20 cellular contexts compared by ENCODE assay signal in the genomic region with DNA sequence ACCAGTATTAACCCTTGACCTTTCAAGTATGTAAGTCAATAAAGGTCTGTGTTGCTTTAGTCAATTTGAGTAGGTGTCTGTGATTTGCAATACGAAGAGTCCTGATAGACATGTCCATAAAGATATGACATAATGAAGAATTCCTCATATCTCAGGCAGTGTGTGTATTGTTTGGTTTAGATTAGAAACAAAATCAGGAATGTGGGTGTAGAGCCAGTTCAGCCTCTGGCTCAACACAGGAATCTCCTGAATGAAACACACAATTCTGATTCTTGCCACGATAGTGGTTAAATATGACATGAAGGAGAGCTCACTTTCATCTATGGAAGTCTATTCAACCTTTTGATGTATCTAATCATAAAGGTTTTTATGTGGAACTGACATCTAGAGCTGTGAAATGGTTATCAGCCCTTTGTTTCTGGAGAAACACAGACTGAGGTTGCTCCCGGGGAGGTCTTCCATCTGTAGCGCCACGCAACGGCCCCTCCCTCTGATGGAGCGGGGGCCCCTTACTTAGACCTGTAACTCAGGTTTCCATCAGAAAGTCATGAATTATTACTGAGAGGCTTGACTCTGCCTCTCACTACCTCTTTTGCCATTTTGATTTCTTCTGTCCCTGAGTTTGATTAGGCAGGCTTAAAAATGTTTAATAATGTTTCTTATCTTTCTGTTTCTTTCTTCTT. TPM values are rescaled to one million over a fixed set of nuclear protein-coding genes. Genes with fewer than 3 reads are reported as not detected.
DNase-seq lines count a peak whose midpoint lies in the region; ATAC-seq and TF ChIP-seq lines count a peak whose summit lies in the region.
"Had no signal": no experiment of that assay in that cellular context is flagged by ENCODE, and none has a peak within 500 bp of the region (broad histone marks: within the 10 kb centered on the region; RNA-seq: fewer than 3 reads in every experiment).

No MANE protein-coding gene starts in this region.

- intact Hi-C loops in sigmoid colon (cut with DNase I), result no loop called here

- H3K4me1 ChIP-seq in GM23248 (ENCODE audit: insufficient read depth) (peaks cover 31% of the 10 kb centered on the region), adipocyte (ENCODE audit: control insufficient read depth, insufficient read depth, low read length) (peaks cover 25% of the 10 kb centered on the region), foreskin keratinocyte (peaks cover 8% of the 10 kb centered on the region), sigmoid colon (peaks cover 0 to 87% (median 83%) of the 10 kb centered on the region in 4 donors)

- ATAC-seq in foreskin keratinocyte (peak; percentile 4), GM18870 (IDR thresholded peaks at IDR 0.05; ENCODE audit: unreplicated experiment) (no peak), GM19452 (IDR thresholded peaks at IDR 0.05; ENCODE audit: unreplicated experiment) (no peak)
- ATAC-seq: activated CD4-positive, alpha-beta T cell treated with anti-CD3 and anti-CD28 coated beads for 36 hours; HCT116 had no signal

- H3K27ac ChIP-seq in GM23248 (0 out of 2 replicates have a peak overlapping the region, but pooled peaks have one; percentile 23), foreskin keratinocyte (no peak overlapping the region), sigmoid colon (peak overlapping the region; percentile 73 to 87 (median 84))
- H3K27ac ChIP-seq: HL-60 had no signal

- no peaks in the 10 kb centered on the region for H3K9me2 ChIP-seq in GM23248 (ENCODE audit: insufficient read depth)

- H4K20me1 ChIP-seq in GM23248 (ENCODE audit: insufficient read depth), result no peaks in the 10 kb centered on the region

- H3K4me3 ChIP-seq in GM23248 (no peak overlapping the region), adipocyte (ENCODE audit: low read length) (no peak overlapping the region), sigmoid colon (no peak overlapping the region)

- peaks cover 3 to 45% (median 30%) of the 10 kb centered on the region in 3 donors for H3K36me3 Mint-ChIP-seq in immature natural killer cell
- H3K36me3 Mint-ChIP-seq: activated naive CD8-positive, alpha-beta T cell treated with anti-CD3 and anti-CD28 coated beads, Interleukin-2, amount 10 ng/mL, durations not matched to agents 7 days and 5 days had no signal

- DNase-seq in GM23248, result no peak
- peak; percentile 58 for DNase-seq in adipocyte (ENCODE audit: low read depth)
- DNase-seq in foreskin keratinocyte, result peak; percentile 58 to 77
- DNase-seq in sigmoid colon, result no peak
- DNase-seq in inferior parietal cortex (ENCODE audit: extremely low spot score), result no peak
- DNase-seq in immature natural killer cell, result no peak
- DNase-seq: activated CD4-positive, alpha-beta T cell treated with anti-CD3 and anti-CD28 coated beads for 36 hours; activated naive CD8-positive, alpha-beta T cell treated with anti-CD3 and anti-CD28 coated beads, Interleukin-2, amount 10 ng/mL, durations not matched to agents 7 days and 5 days; activated T-cell treated with anti-CD3 and anti-CD28 coated beads for 4 hours; AML-193; dermis blood vessel endothelial cell; NCI-H187 treated with DMSO at 0.1 percent for 48 hours; NCI-H748 treated with DMSO at 0.1 percent for 48 hours; stimulated activated CD4-positive, alpha-beta T cell treated with anti-CD3 and anti-CD28 coated beads, Interleukin-12 subunit alpha, Interleukin-12 subunit beta, amount 100 ng/mL, for 4 hours had no signal

- H3K9ac ChIP-seq in GM23248 (no peak overlapping the region), adipocyte (ENCODE audit: low read length) (no peak overlapping the region)

- peaks cover 23 to 46% of the 10 kb centered on the region in 2 donors for H3K4me1 Mint-ChIP-seq in immature natural killer cell

- TF ChIP-seq CTCF in foreskin keratinocyte (conservative IDR thresholded peaks at IDR 0.05) (no peak), sigmoid colon (IDR thresholded peaks at IDR 0.05) (no peak)

- H3K27me3 Mint-ChIP-seq in immature natural killer cell (ENCODE audit: low read depth in 3 of 3), result peaks cover 0 to 2% (median 0%) of the 10 kb centered on the region in 3 donors
- H3K27me3 Mint-ChIP-seq: activated CD4-positive, alpha-beta T cell treated with anti-CD3 and anti-CD28 coated beads for 36 hours had no signal

- H3K27ac Mint-ChIP-seq in immature natural killer cell, result peak overlapping the region in 1 of 6 donors; percentile 3
- H3K27ac Mint-ChIP-seq: activated CD4-positive, alpha-beta T cell treated with anti-CD3 and anti-CD28 coated beads for 36 hours; activated naive CD8-positive, alpha-beta T cell treated with anti-CD3 and anti-CD28 coated beads, Interleukin-2, amount 10 ng/mL, durations not matched to agents 7 days and 5 days had no signal

- H3K79me2 ChIP-seq in GM23248 (ENCODE audit: insufficient read depth), result no peaks in the 10 kb centered on the region

- no peak for TF ChIP-seq EP300 in sigmoid colon (IDR thresholded peaks at IDR 0.05)

- no peak overlapping the region for H2AFZ ChIP-seq in GM23248

- H3K9me3 ChIP-seq in GM23248 (ENCODE audit: low read depth), result no peaks in the 10 kb centered on the region
- no peaks in the 10 kb centered on the region for H3K9me3 ChIP-seq in adipocyte (ENCODE audit: control insufficient read depth, low read length)
- no peaks in the 10 kb centered on the region for H3K9me3 ChIP-seq in sigmoid colon

- TF ChIP-seq POLR2A in sigmoid colon (IDR thresholded peaks at IDR 0.05), result no peak

- in situ Hi-C loops in GM23248 (cut with MboI), result no loop called here

- H3K4me2 ChIP-seq in GM23248 (ENCODE audit: unreplicated experiment), result peak overlapping the region; percentile 25

- H3K36me3 ChIP-seq in GM23248 (ENCODE audit: low read depth) (no peaks in the 10 kb centered on the region), adipocyte (ENCODE audit: control insufficient read depth, insufficient read depth, low read length, severe bottlenecking) (no peaks in the 10 kb centered on the region), sigmoid colon (no peaks in the 10 kb centered on the region)

- H3K27me3 ChIP-seq in GM23248 (replicated peaks; ENCODE audit: insufficient read depth) (no peaks in the 10 kb centered on the region), adipocyte (replicated peaks; ENCODE audit: control insufficient read depth, insufficient read depth, low read length) (no peaks in the 10 kb centered on the region), foreskin keratinocyte (no peaks in the 10 kb centered on the region), sigmoid colon (no peaks in the 10 kb centered on the region)

- H3K4me3 Mint-ChIP-seq in immature natural killer cell, result no peak overlapping the region
- H3K4me3 Mint-ChIP-seq: activated CD4-positive, alpha-beta T cell treated with anti-CD3 and anti-CD28 coated beads for 36 hours; activated naive CD8-positive, alpha-beta T cell treated with anti-CD3 and anti-CD28 coated beads, Interleukin-2, amount 10 ng/mL, durations not matched to agents 7 days and 5 days had no signal

- 93 to 95% methylated on average over 7 of the region's 7 CpGs for WGBS in GM23248 (ENCODE audit: low coverage in 1 of 2, low lambda C conversion rate in 2 of 2, missing lambda C conversion rate in 2 of 2), 2 experiments
- 68 to 79% methylated on average over 7 of the region's 7 CpGs for WGBS in sigmoid colon, 2 donors

- peaks cover 31% of the 10 kb centered on the region for H3F3A ChIP-seq in GM23248 (ENCODE audit: insufficient read depth)

- H3K9me3 Mint-ChIP-seq in immature natural killer cell, result no peaks in the 10 kb centered on the region
- H3K9me3 Mint-ChIP-seq: activated naive CD8-positive, alpha-beta T cell treated with anti-CD3 and anti-CD28 coated beads, Interleukin-2, amount 10 ng/mL, durations not matched to agents 7 days and 5 days had no signal

RNA-seq across cellular contexts. Expression of a gene that starts 19.5 kb away (rescaled TPM):
- total RNA-seq in GM23248 (2014; rRNA removed; shearing (Covaris generic)), result 2.7 and 9.0 TPM in 2 replicates
- polyA plus RNA-seq in GM23248 (2016; fragmentation: Nextera tagmentation; extraction: Ambion mirVana), result 8.1 and 10.1 TPM in 2 replicates
- total RNA-seq in foreskin keratinocyte, result 0.32 and 0.48 TPM in 2 replicates
- 0.17 and 0.30 TPM in 2 replicates for polyA plus RNA-seq in foreskin keratinocyte
- 100 to 1,000 TPM in 2 of 4 donors, 10 to 100 TPM in 2; 61.5 to 122 (median 94.7) TPM for total RNA-seq in sigmoid colon
- 1 to 10 TPM in 2 of 3 donors, under 1 TPM in 1; 0.46 to 5.5 (median 1.8) TPM for polyA plus RNA-seq in sigmoid colon
- polyA plus RNA-seq in immature natural killer cell, result 10 to 100 TPM; 50.1 to 80.1 (median 76.2) TPM

RNA-seq across cellular contexts. Expression of a gene that starts 40.1 kb away (rescaled TPM):
- not detected in 2 replicates for total RNA-seq in GM23248 (2014; rRNA removed; shearing (Covaris generic))
- polyA plus RNA-seq in GM23248 (2016; fragmentation: Nextera tagmentation; extraction: Ambion mirVana), result not detected in 2 replicates
- not detected in 2 replicates for total RNA-seq in foreskin keratinocyte
- not detected in 2 replicates for polyA plus RNA-seq in foreskin keratinocyte
- total RNA-seq in sigmoid colon, result not detected
- polyA plus RNA-seq in sigmoid colon, result not detected
- not detected for polyA plus RNA-seq in immature natural killer cell
- total RNA-seq: activated CD4-positive, alpha-beta T cell treated with anti-CD3 and anti-CD28 coated beads for 36 hours; activated naive CD8-positive, alpha-beta T cell treated with anti-CD3 and anti-CD28 coated beads, Interleukin-2, amount 10 ng/mL, durations not matched to agents 7 days and 5 days; dermis blood vessel endothelial cell; posterior vena cava; T-helper 2 cell treated with Interferon-gamma antibody and Interleukin-4, amounts not matched to agents 100 ng/mL and 5 ng/mL, for 36 hours had no signal

Comparison
In these comparisons a context has a peak if more than half of its experiments do, and no peak if none do; other contexts are left out.
1. DNase-seq: peak in adipocyte (single experiment) and foreskin keratinocyte (2 of 2); none in GM23248 (single experiment), sigmoid colon (single experiment), inferior parietal cortex (single experiment) and immature natural killer cell (0 of 3).